8 cellular contexts compared by ENCODE assay signal in the genomic region with DNA sequence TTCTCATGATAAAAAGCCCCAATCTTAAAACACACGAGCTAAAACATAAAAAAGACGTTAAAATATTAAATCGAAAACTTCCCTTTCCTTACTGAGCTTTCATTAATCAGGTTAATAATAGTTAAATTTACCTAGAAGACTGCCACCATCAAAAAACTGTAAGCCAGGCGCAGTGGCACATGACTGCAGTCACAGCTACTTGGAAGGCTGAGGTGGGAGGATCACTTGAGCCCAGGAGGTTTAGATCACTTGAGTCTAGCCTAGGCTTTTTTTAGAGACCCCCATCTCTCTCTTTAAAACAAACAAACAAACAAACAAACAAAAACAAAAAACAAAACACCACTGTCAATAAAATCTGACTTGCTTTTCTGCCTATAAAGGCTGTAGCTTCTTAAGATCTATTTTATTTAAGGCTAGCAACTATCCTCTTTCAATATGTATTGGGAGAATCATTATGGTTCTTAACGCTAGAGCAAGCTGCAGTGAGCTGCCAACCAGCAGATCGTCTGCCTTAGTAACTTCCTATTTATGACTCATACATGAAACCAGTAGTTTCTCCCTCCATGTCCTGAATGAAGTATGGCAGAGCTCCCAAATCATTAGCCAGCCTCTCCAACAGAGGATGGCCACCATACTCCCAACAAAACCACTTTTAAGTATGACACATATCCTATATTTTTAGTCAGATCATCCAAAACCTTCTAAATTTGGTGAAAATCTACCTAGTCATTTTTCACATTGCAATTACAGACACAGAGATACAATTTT.
DNase-seq lines count a peak whose midpoint lies in the region; ATAC-seq and TF ChIP-seq lines count a peak whose summit lies in the region.

No MANE protein-coding gene starts in this region.

- peaks cover 0 to 8% (median 0%) of the 10 kb centered on the region in 8 donors for H3K9me3 ChIP-seq in spleen

- TF ChIP-seq CTCF in spleen (IDR thresholded peaks at IDR 0.05 in 8 of 11, conservative IDR thresholded peaks at IDR 0.05 in 3 of 11), result no peak

- WGBS in spleen, 5 donors, result 61 to 64% (median 62%) methylated on average over 6 of the region's 6 CpGs

- ATAC-seq in GM19351 (IDR thresholded peaks at IDR 0.05; ENCODE audit: unreplicated experiment), result peak; percentile 90
- peak; percentile 92 for ATAC-seq in HG03432 (IDR thresholded peaks at IDR 0.05; ENCODE audit: unreplicated experiment)
- peak; percentile 99 for ATAC-seq in SK-N-SH treated with all-trans-retinoic acid at 6 μM for 48 hours
- ATAC-seq in HG02840 (IDR thresholded peaks at IDR 0.05; ENCODE audit: low FRiP score, unreplicated experiment), result no peak

- H3K4me3 ChIP-seq in spleen, result no peak overlapping the region

- intact Hi-C loops in spleen (cut with DNase I; ENCODE audit: low total_unique reads), result no loop called here

- no peak for TF ChIP-seq POLR2A in spleen (IDR thresholded peaks at IDR 0.05)

- DNase-seq in DMS 273 treated with DMSO at 0.1 percent for 48 hours (lab: John Stamatoyannopoulos, UW) (peak; percentile 64), foreskin melanocyte (peak; percentile 70), spleen (no peak), NCI-H187 treated with DMSO at 0.1 percent for 48 hours (lab: John Stamatoyannopoulos, UW) (no peak)

- peaks cover 0 to 40% (median 15%) of the 10 kb centered on the region in 6 donors for H3K4me1 ChIP-seq in spleen

- H3K27ac ChIP-seq in spleen, result peak overlapping the region in 1 of 8 donors; percentile 0

- peaks cover 0 to 14% (median 6%) of the 10 kb centered on the region in 6 donors for H3K36me3 ChIP-seq in spleen

- H3K27me3 ChIP-seq in spleen (replicated peaks in 1 of 7), result no peaks in the 10 kb centered on the region

TF ChIP-seq in SK-N-SH treated with all-trans-retinoic acid at 6 μM for 48 hours, 23 proteins besides CTCF, POLR2A, EP300 and RAD21:
- no peak for TF ChIP-seq TCF4 (CRISPR knock-in tag; IDR thresholded peaks at IDR 0.05; ENCODE audit: borderline replicate concordance)
- 0 out of 2 replicates have a peak, but pooled peaks have one; percentile 16 for TF ChIP-seq ZFP3 (CRISPR knock-in tag; IDR thresholded peaks at IDR 0.05)
- peak; percentile 40; the same call in 1 of the 2 replicates for TF ChIP-seq ISL1 (CRISPR knock-in tag; IDR thresholded peaks at IDR 0.05)

Comparison
In these comparisons a context has a peak if more than half of its experiments do, and no peak if none do; other contexts are left out.
1. DNase-seq: peak in DMS 273 treated with DMSO at 0.1 percent for 48 hours (single experiment) and foreskin melanocyte (single experiment); none in spleen (single experiment) and NCI-H187 treated with DMSO at 0.1 percent for 48 hours (single experiment).